19 cellular contexts compared by ENCODE assay signal in the genomic region with DNA sequence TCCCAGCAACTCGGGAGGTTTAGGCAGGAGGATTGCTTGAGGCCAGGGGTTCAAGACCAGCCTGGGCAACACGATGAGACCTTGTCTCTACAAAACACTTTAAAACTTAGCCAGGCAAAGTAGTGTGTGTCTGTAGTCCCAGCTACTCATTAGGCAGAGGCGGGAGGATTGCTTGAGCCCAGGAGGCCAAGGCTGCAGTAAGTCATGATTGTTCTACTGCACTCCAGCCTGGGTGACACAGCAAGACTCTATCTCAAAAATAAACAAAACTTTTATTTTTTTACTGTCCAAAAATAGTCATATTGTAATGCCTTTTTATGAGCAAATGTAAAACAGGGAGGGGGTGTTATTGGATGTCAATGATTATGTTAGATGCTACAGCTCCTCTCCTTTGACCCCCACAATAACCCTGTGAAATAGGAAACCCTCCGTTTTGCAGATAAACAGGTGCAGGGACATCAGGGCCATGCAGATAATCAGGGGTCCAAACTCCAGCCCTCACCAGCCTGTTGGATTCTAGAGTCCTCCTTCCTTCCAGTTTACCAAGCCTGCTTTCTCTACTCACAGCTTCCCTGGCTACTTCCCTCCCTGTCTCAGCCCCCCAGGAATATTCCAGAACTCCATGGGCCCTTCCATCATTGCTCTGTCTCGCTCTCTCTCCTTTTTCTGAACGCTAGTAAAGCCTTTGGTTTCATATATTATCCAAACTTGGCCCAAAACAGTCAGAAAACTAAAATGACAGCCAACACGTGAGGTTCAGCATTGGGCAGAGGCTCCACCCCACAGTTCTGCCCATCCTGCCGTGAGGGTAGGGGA. TPM values are rescaled to one million over a fixed set of nuclear protein-coding genes. Genes with fewer than 3 reads are reported as not detected.
DNase-seq lines count a peak whose midpoint lies in the region; ATAC-seq and TF ChIP-seq lines count a peak whose summit lies in the region.
"Had no signal": no experiment of that assay in that cellular context is flagged by ENCODE, and none has a peak within 500 bp of the region (broad histone marks: within the 10 kb centered on the region; RNA-seq: fewer than 3 reads in every experiment).

No MANE protein-coding gene starts in this region.

- H3K9ac ChIP-seq in adipocyte (ENCODE audit: low read length) = no peak overlapping the region

- H3K79me2 ChIP-seq in hepatocyte = no peaks in the 10 kb centered on the region

- H3K4me1 Mint-ChIP-seq in CD8-positive, alpha-beta T cell (ENCODE audit: low read depth) = peaks cover under 1% of the 10 kb centered on the region
- H3K4me1 Mint-ChIP-seq: CD14-positive monocyte had no signal

- DNase-seq in adipocyte (ENCODE audit: low read depth) (peak; percentile 21), choroid plexus epithelial cell (ENCODE audit: low read depth) (peak; percentile 29), hepatocyte (ENCODE audit: low spot score) (no peak), aorta (no peak)
- no peak for DNase-seq in CD8-positive, alpha-beta T cell
- no peak for DNase-seq in activated naive CD4-positive, alpha-beta T cell treated with anti-CD3 and anti-CD28 coated beads, Interleukin-2, amount 50 U/mL, for 72 hours (ENCODE audit: low spot score in 2 of 2)
- DNase-seq: ACHN, AML-193, COR-L47, EL, GOT3, NCI-H1436, NCI-H2081, NCI-H510A, NCI-H82 had no signal

- H3K27me3 ChIP-seq in adipocyte (replicated peaks; ENCODE audit: control insufficient read depth, insufficient read depth, low read length) (no peaks in the 10 kb centered on the region), hepatocyte (no peaks in the 10 kb centered on the region), aorta (ENCODE audit: control insufficient read depth in 1 of 2, insufficient read depth in 2 of 2, low read length in 1 of 2) (no peaks in the 10 kb centered on the region)
- H3K27me3 ChIP-seq in CD8-positive, alpha-beta T cell (ENCODE audit: insufficient read depth, low read length) = no peaks in the 10 kb centered on the region
- H3K27me3 ChIP-seq: SJSA1 had no signal

- H3K27ac ChIP-seq in hepatocyte (peak overlapping the region; percentile 43), aorta (ENCODE audit: low read depth in 1 of 2, low read length in 2 of 2) (peak overlapping the region in 1 of 2 donors; percentile 77)
- H3K27ac ChIP-seq in CD8-positive, alpha-beta T cell (ENCODE audit: low read depth, low read length) = no peak overlapping the region
- H3K27ac ChIP-seq: SJSA1 had no signal

- POLR2A ChIA-PET in CD8-positive, alpha-beta T cell (lab: Charles Lee) = no interaction called here

- H3K36me3 ChIP-seq in adipocyte (ENCODE audit: control insufficient read depth, insufficient read depth, low read length, severe bottlenecking) (no peaks in the 10 kb centered on the region), hepatocyte (replicated peaks; ENCODE audit: insufficient read depth, low read depth) (no peaks in the 10 kb centered on the region), aorta (ENCODE audit: control insufficient read depth in 1 of 2, insufficient read depth in 2 of 2, low read length in 1 of 2) (no peaks in the 10 kb centered on the region)
- no peaks in the 10 kb centered on the region for H3K36me3 ChIP-seq in CD8-positive, alpha-beta T cell (ENCODE audit: insufficient read depth, low read length)
- H3K36me3 ChIP-seq: SJSA1 had no signal

- H4K20me1 ChIP-seq in hepatocyte (ENCODE audit: insufficient read depth, poor library complexity, severe bottlenecking) = no peaks in the 10 kb centered on the region

- H3K27ac Mint-ChIP-seq in CD8-positive, alpha-beta T cell = no peak overlapping the region
- no peak overlapping the region for H3K27ac Mint-ChIP-seq in activated naive CD4-positive, alpha-beta T cell treated with anti-CD3 and anti-CD28 coated beads, Interleukin-2, amount 50 U/mL, for 72 hours
- H3K27ac Mint-ChIP-seq: CD14-positive monocyte had no signal

- no peaks in the 10 kb centered on the region for H3K9me3 Mint-ChIP-seq in CD8-positive, alpha-beta T cell
- H3K9me3 Mint-ChIP-seq in activated naive CD4-positive, alpha-beta T cell treated with anti-CD3 and anti-CD28 coated beads, Interleukin-2, amount 50 U/mL, for 72 hours = no peaks in the 10 kb centered on the region

- no peak for TF ChIP-seq CTCF in choroid plexus epithelial cell (conservative IDR thresholded peaks at IDR 0.05; ENCODE audit: low read depth, low read length)
- no peak for TF ChIP-seq CTCF in hepatocyte (IDR thresholded peaks at IDR 0.05; ENCODE audit: poor library complexity)
- TF ChIP-seq CTCF in CD8-positive, alpha-beta T cell (IDR thresholded peaks at IDR 0.05) = no peak

- no peak overlapping the region for H3K4me3 ChIP-seq in adipocyte (ENCODE audit: low read length)
- no peak overlapping the region for H3K4me3 ChIP-seq in choroid plexus epithelial cell (ENCODE audit: low read depth, low read length)
- H3K4me3 ChIP-seq in hepatocyte = no peak overlapping the region
- no peak overlapping the region for H3K4me3 ChIP-seq in aorta (ENCODE audit: low read length in 2 of 2)
- H3K4me3 ChIP-seq in CD8-positive, alpha-beta T cell (ENCODE audit: low read depth, low read length) = no peak overlapping the region
- H3K4me3 ChIP-seq: K562, SJSA1 had no signal

- H3K4me3 Mint-ChIP-seq in CD8-positive, alpha-beta T cell = no peak overlapping the region
- H3K4me3 Mint-ChIP-seq: CD14-positive monocyte had no signal

- CTCF ChIA-PET in CD8-positive, alpha-beta T cell (lab: Charles Lee) = no interaction called here

- H3K4me1 ChIP-seq in adipocyte (ENCODE audit: control insufficient read depth, insufficient read depth, low read length) = peaks cover 2% of the 10 kb centered on the region
- H3K4me1 ChIP-seq in hepatocyte (ENCODE audit: insufficient read depth) = peaks cover 6% of the 10 kb centered on the region
- no peaks in the 10 kb centered on the region for H3K4me1 ChIP-seq in aorta (ENCODE audit: control insufficient read depth in 1 of 2, insufficient read depth in 2 of 2, low read length in 2 of 2)
- no peaks in the 10 kb centered on the region for H3K4me1 ChIP-seq in CD8-positive, alpha-beta T cell (ENCODE audit: insufficient read depth, low read length)
- H3K4me1 ChIP-seq: SJSA1 had no signal

- H3K36me3 Mint-ChIP-seq in CD8-positive, alpha-beta T cell = no peaks in the 10 kb centered on the region
- no peaks in the 10 kb centered on the region for H3K36me3 Mint-ChIP-seq in activated naive CD4-positive, alpha-beta T cell treated with anti-CD3 and anti-CD28 coated beads, Interleukin-2, amount 50 U/mL, for 72 hours
- H3K36me3 Mint-ChIP-seq: CD14-positive monocyte had no signal

- peaks cover 3% of the 10 kb centered on the region for H3K27me3 Mint-ChIP-seq in CD8-positive, alpha-beta T cell (ENCODE audit: low read depth)

- H3K4me2 ChIP-seq in hepatocyte = no peak overlapping the region

- H3K9me2 ChIP-seq in hepatocyte (replicated peaks; ENCODE audit: insufficient read depth) = no peaks in the 10 kb centered on the region

- WGBS in hepatocyte (ENCODE audit: low lambda C conversion rate, missing lambda C conversion rate) = 84% methylated on average over 8 of the region's 8 CpGs
- WGBS in aorta, 2 donors = 31 to 38% methylated on average over 8 of the region's 8 CpGs

- ATAC-seq in aorta (ENCODE audit: low FRiP score) = peak; percentile 35
- no peak for ATAC-seq in CD8-positive, alpha-beta T cell
- ATAC-seq in GM21723 (IDR thresholded peaks at IDR 0.05; ENCODE audit: unreplicated experiment) = no peak
- ATAC-seq in activated naive CD4-positive, alpha-beta T cell treated with anti-CD3 and anti-CD28 coated beads, Interleukin-2, amount 50 U/mL, for 72 hours = no peak
- ATAC-seq: K562 had no signal

- H3K9me3 ChIP-seq in adipocyte (ENCODE audit: control insufficient read depth, low read length) (no peaks in the 10 kb centered on the region), hepatocyte (ENCODE audit: low read depth) (no peaks in the 10 kb centered on the region), aorta (ENCODE audit: control insufficient read depth, low read length) (no peaks in the 10 kb centered on the region)
- no peaks in the 10 kb centered on the region for H3K9me3 ChIP-seq in CD8-positive, alpha-beta T cell (ENCODE audit: low read length)
- H3K9me3 ChIP-seq: SJSA1 had no signal

- H2AFZ ChIP-seq in hepatocyte = no peak overlapping the region

- intact Hi-C loops in aorta (cut with DNase I) = no loop called here
- intact Hi-C loops in CD8-positive, alpha-beta T cell (cut with DNase I, micrococcal nuclease) = no loop called here

RNA-seq across cellular contexts. Expression of gene FBLN5, which starts 5.9 kb away (rescaled TPM):
- total RNA-seq in hepatocyte (115 and 157 TPM in 2 replicates), aorta (100 to 1,000 TPM; 407 to 431 TPM)
- polyA plus RNA-seq in hepatocyte (337 and 359 TPM in 2 replicates), aorta (100 to 1,000 TPM; 375 to 735 TPM)
- 1 to 10 TPM; 1.4 TPM for total RNA-seq in CD8-positive, alpha-beta T cell
- 1 to 10 TPM in 1 of 2 donors, under 1 TPM in 1; 0.41 to 2.7 TPM for total RNA-seq in activated naive CD4-positive, alpha-beta T cell treated with anti-CD3 and anti-CD28 coated beads, Interleukin-2, amount 50 U/mL, for 72 hours

Comparison
In these comparisons a context has a peak if more than half of its experiments do, and no peak if none do; other contexts are left out.
1. DNase-seq: peak in adipocyte (single experiment) and choroid plexus epithelial cell (single experiment); none in hepatocyte (single experiment), aorta (0 of 2), CD8-positive, alpha-beta T cell (0 of 7) and activated naive CD4-positive, alpha-beta T cell treated with anti-CD3 and anti-CD28 coated beads, Interleukin-2, amount 50 U/mL, for 72 hours (0 of 2).
2. RNA of gene FBLN5, which starts 5.9 kb away (total RNA-seq): 407 to 431 TPM in aorta and 115 to 157 TPM in hepatocyte; 0.41 to 2.7 TPM in activated naive CD4-positive, alpha-beta T cell treated with anti-CD3 and anti-CD28 coated beads, Interleukin-2, amount 50 U/mL, for 72 hours and 1.4 TPM in CD8-positive, alpha-beta T cell; every median in the first group is over 10 times any median in the second.